ENCODE assay signal across 1 cellular context in genomic region chrX:154409222-154409871, GRCh38.
TF ChIP-seq lines count a peak whose summit lies in the region.

Gene DNASE1L1 (minus strand): TSS chrX:154409254. CDS start chrX:154405568, 3,686 bp downstream.

TF ChIP-seq in HCT116, 20 proteins besides CTCF, POLR2A, EP300 and RAD21:
- TF ChIP-seq SRF (IDR thresholded peaks at IDR 0.05; ENCODE audit: low read depth) (no peak), POLR2AphosphoS5 (IDR thresholded peaks at IDR 0.05; ENCODE audit: low read depth, low read length) (peak; percentile 53)
TF ChIP-seq in HCT116: peak in this region for 1.
